In the genomic region with DNA sequence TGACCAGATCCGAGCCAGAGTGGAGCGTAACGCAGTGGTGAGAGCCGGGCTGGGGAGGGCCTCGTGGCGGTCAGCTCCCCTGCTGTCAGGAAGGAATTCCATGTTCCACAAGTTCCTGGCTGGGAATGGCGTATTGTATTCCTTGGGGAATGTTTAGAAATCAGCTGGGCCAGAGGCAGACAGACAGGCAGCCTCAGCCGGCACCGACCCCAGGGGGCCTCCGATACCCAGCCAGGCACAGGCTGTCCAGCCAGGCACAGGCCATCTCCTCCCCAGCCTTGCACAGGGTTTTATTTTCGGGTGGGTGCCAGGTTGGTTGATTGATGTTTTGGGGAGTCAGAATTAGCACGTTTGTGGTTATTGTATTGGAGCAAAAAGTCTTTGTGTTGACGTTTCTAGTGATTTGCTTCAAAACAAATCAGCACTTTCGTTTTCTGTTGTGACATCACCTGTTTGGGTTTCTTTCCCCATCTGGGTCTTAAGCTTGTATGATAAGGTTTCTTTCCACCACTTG, we compare ENCODE assay signal across 12 cellular contexts.
DNase-seq lines count a peak whose midpoint lies in the region; ATAC-seq, FAIRE-seq and TF ChIP-seq lines count a peak whose summit lies in the region.
"Had no signal": no experiment of that assay in that cellular context is flagged by ENCODE, and none has a peak within 500 bp of the region (broad histone marks: within the 10 kb centered on the region; RNA-seq: fewer than 3 reads in every experiment).

No MANE protein-coding gene starts in this region.

- no peaks in the 10 kb centered on the region for H3K9me3 ChIP-seq in astrocyte (ENCODE audit: insufficient read depth, low read depth, low read length)

- H3K27me3 Mint-ChIP-seq in astrocyte (ENCODE audit: low read depth, unreplicated experiment), result peaks cover 5% of the 10 kb centered on the region
- H3K27me3 Mint-ChIP-seq: brain, memory B cell had no signal

- intact Hi-C loops in left ventricle myocardium superior (cut with micrococcal nuclease), result no loop called here
- intact Hi-C loops in posterior vena cava (cut with DNase I), result no loop called here

- H3K27ac ChIP-seq in astrocyte (ENCODE audit: low read depth, low read length), result no peak overlapping the region

- H3K27me3 ChIP-seq in astrocyte (ENCODE audit: insufficient read depth, low read length), result no peaks in the 10 kb centered on the region

- ATAC-seq in left ventricle myocardium superior (peak; percentile 88), SK-N-SH treated with all-trans-retinoic acid at 6 μM for 48 hours (no peak)

- DNase-seq in ELF-1 (ENCODE audit: low read depth, low spot score) (peak; percentile 63), astrocyte (ENCODE audit: low read depth) (peak; percentile 20), left ventricle myocardium superior (peak; percentile 70), posterior vena cava (ENCODE audit: low spot score) (peak; percentile 89), amniotic stem cell (lab: John Stamatoyannopoulos, UW) (no peak), 8988T (no peak)
- no peak for DNase-seq in NK-92 treated with Interleukin-12 subunit alpha and Interleukin-12 subunit beta, amount 100 ng/mL, for 24 hours (lab: John Stamatoyannopoulos, UW)
- DNase-seq: KBM-7, NCI-H2029 had no signal

- H3K4me2 ChIP-seq in astrocyte (ENCODE audit: low read length), result peak overlapping the region; percentile 68

- no peak for TF ChIP-seq CTCF in astrocyte (IDR thresholded peaks at IDR 0.05; ENCODE audit: insufficient read depth, low read depth, low read length)

- H3K4me1 ChIP-seq in astrocyte (ENCODE audit: insufficient read depth, low read length), result no peaks in the 10 kb centered on the region

- H3K79me2 ChIP-seq in astrocyte (ENCODE audit: insufficient read depth, low read length), result no peaks in the 10 kb centered on the region

- no peak overlapping the region for H3K4me3 ChIP-seq in astrocyte (ENCODE audit: insufficient read depth, low read depth, low read length)

- peak overlapping the region; percentile 37 for H3K9ac ChIP-seq in astrocyte (ENCODE audit: low read length)

- no peak overlapping the region for H3K27ac Mint-ChIP-seq in astrocyte (ENCODE audit: unreplicated experiment)
- H3K27ac Mint-ChIP-seq: brain, memory B cell had no signal

- H3K36me3 ChIP-seq in astrocyte (ENCODE audit: insufficient read depth, low read length), result no peaks in the 10 kb centered on the region

- H2AFZ ChIP-seq in astrocyte (ENCODE audit: low read depth, low read length), result no peak overlapping the region

- H3K4me3 Mint-ChIP-seq in astrocyte (ENCODE audit: unreplicated experiment), result no peak overlapping the region
- H3K4me3 Mint-ChIP-seq: brain, memory B cell had no signal

- peaks cover 5% of the 10 kb centered on the region for H3K4me1 Mint-ChIP-seq in astrocyte (ENCODE audit: low read depth, unreplicated experiment)
- H3K4me1 Mint-ChIP-seq: memory B cell had no signal

- no peaks in the 10 kb centered on the region for H3K9me3 Mint-ChIP-seq in astrocyte (ENCODE audit: unreplicated experiment)
- H3K9me3 Mint-ChIP-seq: memory B cell had no signal

- H4K20me1 ChIP-seq in astrocyte (ENCODE audit: insufficient read depth, low read length), result no peaks in the 10 kb centered on the region

- peaks cover 24% of the 10 kb centered on the region for H3K36me3 Mint-ChIP-seq in astrocyte (ENCODE audit: low read depth, unreplicated experiment)

- FAIRE-seq in astrocyte (lab: Jason Lieb, UNC), result no peak

TF ChIP-seq in SK-N-SH treated with all-trans-retinoic acid at 6 μM for 48 hours, 23 proteins besides CTCF, POLR2A, EP300 and RAD21:
- TF ChIP-seq ARNTL (CRISPR knock-in tag; IDR thresholded peaks at IDR 0.05; ENCODE audit: borderline replicate concordance, low read depth) (no peak), ZNF8 (CRISPR knock-in tag; IDR thresholded peaks at IDR 0.05) (no peak), TSHZ2 (CRISPR knock-in tag; IDR thresholded peaks at IDR 0.05) (no peak), GLIS3 (CRISPR knock-in tag; IDR thresholded peaks at IDR 0.05) (no peak), CREB5 (CRISPR knock-in tag; IDR thresholded peaks at IDR 0.05; ENCODE audit: low read depth) (no peak), TCF4 (CRISPR knock-in tag; IDR thresholded peaks at IDR 0.05; ENCODE audit: borderline replicate concordance) (no peak), PPARA (CRISPR knock-in tag; IDR thresholded peaks at IDR 0.05; ENCODE audit: borderline replicate concordance) (no peak), ZFP3 (CRISPR knock-in tag; IDR thresholded peaks at IDR 0.05) (no peak)
- TF ChIP-seq, protein P1, sequence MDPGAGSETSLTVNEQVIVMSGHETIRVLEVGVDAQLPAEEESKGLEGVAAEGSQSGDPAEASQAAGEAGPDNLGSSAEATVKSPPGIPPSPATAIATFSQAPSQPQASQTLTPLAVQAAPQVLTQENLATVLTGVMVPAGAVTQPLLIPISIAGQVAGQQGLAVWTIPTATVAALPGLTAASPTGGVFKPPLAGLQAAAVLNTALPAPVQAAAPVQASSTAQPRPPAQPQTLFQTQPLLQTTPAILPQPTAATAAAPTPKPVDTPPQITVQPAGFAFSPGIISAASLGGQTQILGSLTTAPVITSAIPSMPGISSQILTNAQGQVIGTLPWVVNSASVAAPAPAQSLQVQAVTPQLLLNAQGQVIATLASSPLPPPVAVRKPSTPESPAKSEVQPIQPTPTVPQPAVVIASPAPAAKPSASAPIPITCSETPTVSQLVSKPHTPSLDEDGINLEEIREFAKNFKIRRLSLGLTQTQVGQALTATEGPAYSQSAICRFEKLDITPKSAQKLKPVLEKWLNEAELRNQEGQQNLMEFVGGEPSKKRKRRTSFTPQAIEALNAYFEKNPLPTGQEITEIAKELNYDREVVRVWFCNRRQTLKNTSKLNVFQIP (CRISPR knock-in tag; IDR thresholded peaks at IDR 0.05; ENCODE audit: borderline replicate concordance, low read depth), result no peak

Comparison
In these comparisons a context has a peak if more than half of its experiments do, and no peak if none do; other contexts are left out.
1. DNase-seq: peak in ELF-1 (single experiment), astrocyte (single experiment), left ventricle myocardium superior (single experiment) and posterior vena cava (single experiment); none in amniotic stem cell (single experiment), 8988T (single experiment) and NK-92 treated with Interleukin-12 subunit alpha and Interleukin-12 subunit beta, amount 100 ng/mL, for 24 hours (single experiment).